1 cellular context compared by ENCODE assay signal in genomic region chr1:205150651-205151428, GRCh38.
TF ChIP-seq lines count a peak whose summit lies in the region.

No MANE protein-coding gene starts in this region.

TF ChIP-seq in IMR-90, 13 proteins besides CTCF, POLR2A, EP300 and RAD21 (continued from another document):
- TF ChIP-seq ELK1 (IDR thresholded peaks at IDR 0.05; ENCODE audit: borderline replicate concordance, low read depth, low read length), result no peak
- TF ChIP-seq BHLHE40 (IDR thresholded peaks at IDR 0.05; ENCODE audit: low read depth, low read length), result no peak
